ENCODE assay signal across 6 cellular contexts in the genomic region with DNA sequence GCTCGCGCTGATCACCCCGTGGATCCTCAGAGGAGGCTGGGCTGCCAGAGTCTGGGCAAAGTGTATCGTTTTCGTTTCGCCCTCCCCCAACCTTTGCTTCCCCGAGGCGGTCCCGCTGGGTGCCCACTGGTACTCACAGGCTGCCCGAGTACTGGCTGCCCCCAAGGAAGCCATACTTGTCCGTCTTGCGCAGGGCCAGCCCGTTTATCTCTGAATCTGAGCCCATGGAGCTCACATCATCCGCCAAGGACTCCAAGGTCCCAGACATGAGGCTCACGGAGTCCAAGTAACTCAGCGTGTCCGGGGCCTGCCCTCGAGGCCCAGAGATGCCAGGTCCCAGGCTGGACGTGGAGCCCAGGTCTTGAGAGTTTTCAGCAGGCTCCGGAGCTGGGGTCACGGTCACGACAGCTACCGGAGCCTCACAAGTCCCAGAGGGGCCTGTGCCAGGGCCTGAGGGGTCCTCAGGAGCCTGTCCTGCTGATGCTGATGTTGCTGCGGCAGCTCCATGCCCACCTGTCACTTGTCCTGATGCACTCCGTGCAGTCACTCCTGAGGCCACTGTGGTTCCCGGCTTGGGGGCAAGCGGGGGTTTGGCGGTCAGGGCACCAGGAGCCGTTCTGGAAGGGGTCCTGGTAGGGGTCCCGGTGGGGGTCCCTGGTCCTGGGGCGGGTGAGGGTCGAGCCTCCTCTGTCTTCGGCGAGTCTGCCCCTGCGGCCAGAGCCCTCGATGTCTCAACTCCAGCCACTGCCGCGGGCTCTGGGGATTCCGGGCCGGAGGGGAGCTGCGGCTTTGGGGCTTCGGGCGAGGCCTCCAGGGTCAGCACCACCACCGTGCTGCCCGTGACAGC. TPM values are rescaled to one million over a fixed set of nuclear protein-coding genes. Genes with fewer than 3 reads are reported as not detected.
A peak's percentile ranks its signal among the peaks of the same experiment; 100 is the strongest.
DNase-seq lines count a peak whose midpoint lies in the region; ATAC-seq, FAIRE-seq and TF ChIP-seq lines count a peak whose summit lies in the region.

No MANE protein-coding gene starts in this region.

- no peaks in the 10 kb centered on the region for H3K27me3 Mint-ChIP-seq in Caco-2 (ENCODE audit: insufficient read depth, unreplicated experiment)
- H3K27me3 Mint-ChIP-seq in activated CD8-positive, alpha-beta T cell treated with anti-CD3 and anti-CD28 coated beads for 36 hours = no peaks in the 10 kb centered on the region

- TF ChIP-seq CTCF in Caco-2 (IDR thresholded peaks at IDR 0.05; ENCODE audit: insufficient read depth in 1 of 2, low read depth in 1 of 2, low read length in 1 of 2, severe bottlenecking in 1 of 2, unreplicated experiment in 1 of 2) = no peak
- no peak for TF ChIP-seq CTCF in activated CD8-positive, alpha-beta T cell treated with anti-CD3 and anti-CD28 coated beads for 36 hours (IDR thresholded peaks at IDR 0.05)

- no peak for FAIRE-seq in HTR-8/SVneo (lab: Jason Lieb, UNC)

- no TSS peak for BruUV-seq in Caco-2 (replicated peaks; lab: Mats Ljungman, UMichigan)

- no peaks in the 10 kb centered on the region for H3K9me3 Mint-ChIP-seq in Caco-2 (ENCODE audit: unreplicated experiment)
- H3K9me3 Mint-ChIP-seq in activated CD8-positive, alpha-beta T cell treated with anti-CD3 and anti-CD28 coated beads for 36 hours = no peaks in the 10 kb centered on the region

- H3K4me3 Mint-ChIP-seq in Caco-2 (ENCODE audit: unreplicated experiment) = peak overlapping the region; percentile 72
- H3K4me3 Mint-ChIP-seq in activated CD8-positive, alpha-beta T cell treated with anti-CD3 and anti-CD28 coated beads for 36 hours = peak overlapping the region; percentile 95

- peak overlapping the region; percentile 62 for H3K27ac Mint-ChIP-seq in Caco-2 (ENCODE audit: unreplicated experiment)
- H3K27ac Mint-ChIP-seq in activated CD8-positive, alpha-beta T cell treated with anti-CD3 and anti-CD28 coated beads for 36 hours = peak overlapping the region; percentile 86

- POLR2A ChIA-PET in Caco-2 (lab: Charles Lee) = interaction anchor here (1.2 kb wide), 1 partner anchor 12 kb away, joined by 4 read pairs; no protein-coding TSS in a partner anchor
- POLR2A ChIA-PET in activated CD8-positive, alpha-beta T cell treated with anti-CD3 and anti-CD28 coated beads for 36 hours (lab: Charles Lee) = interaction anchor here (1.0 to 8.0 kb wide), 5 partner anchors 12 to 46 kb away, joined by 3 to 73 read pairs (median 6); a partner anchor contains a TSS

- H3K27me3 ChIP-seq in Caco-2 (replicated peaks; ENCODE audit: control insufficient read depth, insufficient read depth, low read length) = no peaks in the 10 kb centered on the region

- DNase-seq in Caco-2 = no peak
- DNase-seq in activated CD8-positive, alpha-beta T cell treated with anti-CD3 and anti-CD28 coated beads for 36 hours = peak; percentile 30
- DNase-seq in left kidney (ENCODE audit: low read depth, low spot score) = peak; percentile 29
- no peak for DNase-seq in DMS114 treated with DMSO at 0.1 percent for 48 hours (lab: John Stamatoyannopoulos, UW; ENCODE audit: unreplicated experiment)
- DNase-seq in HTR-8/SVneo (ENCODE audit: insufficient read length, low spot score) = no peak

- peaks cover 31% of the 10 kb centered on the region for H3K36me3 Mint-ChIP-seq in Caco-2 (ENCODE audit: insufficient read depth, unreplicated experiment)
- H3K36me3 Mint-ChIP-seq in activated CD8-positive, alpha-beta T cell treated with anti-CD3 and anti-CD28 coated beads for 36 hours (ENCODE audit: low read depth) = peaks cover 38% of the 10 kb centered on the region

- peak overlapping the region; percentile 63 for H3K4me3 ChIP-seq in Caco-2 (ENCODE audit: low read depth, low read length)

- H3K4me1 ChIP-seq in Caco-2 = peaks cover 19% of the 10 kb centered on the region

- CTCF ChIA-PET in Caco-2 (lab: Charles Lee) = interaction anchor here (0.7 to 2.2 kb wide), 5 partner anchors 14 to 61 kb away, joined by 3 to 13 read pairs (median 5); a partner anchor contains a TSS
- CTCF ChIA-PET in activated CD8-positive, alpha-beta T cell treated with anti-CD3 and anti-CD28 coated beads for 36 hours (lab: Charles Lee) = interaction anchor here (1.2 to 1.6 kb wide), 3 partner anchors 11 to 40 kb away, joined by 3 to 7 read pairs (median 6); no protein-coding TSS in a partner anchor

- intact Hi-C loops in Caco-2 (cut with micrococcal nuclease; ENCODE audit: unreplicated experiment) = no loop called here
- intact Hi-C loops in activated CD8-positive, alpha-beta T cell treated with anti-CD3 and anti-CD28 coated beads for 36 hours (cut with micrococcal nuclease) = no loop called here

- H3K36me3 ChIP-seq in Caco-2 (ENCODE audit: control insufficient read depth, insufficient read depth, low read length) = no peaks in the 10 kb centered on the region

- no peaks in the 10 kb centered on the region for H3K9me3 ChIP-seq in Caco-2

- peaks cover 33% of the 10 kb centered on the region for H3K4me1 Mint-ChIP-seq in Caco-2 (ENCODE audit: low read depth, unreplicated experiment)
- H3K4me1 Mint-ChIP-seq in activated CD8-positive, alpha-beta T cell treated with anti-CD3 and anti-CD28 coated beads for 36 hours (ENCODE audit: low read depth) = peaks cover 33% of the 10 kb centered on the region

- ATAC-seq in activated CD8-positive, alpha-beta T cell treated with anti-CD3 and anti-CD28 coated beads for 36 hours = no peak
- ATAC-seq in GM21576 (IDR thresholded peaks at IDR 0.05; ENCODE audit: unreplicated experiment) = no peak

RNA-seq across cellular contexts. Expression of a gene that starts 1.0 kb away (rescaled TPM):
- total RNA-seq in Caco-2 (2022) = 36.9 and 40.5 TPM in 2 replicates
- total RNA-seq in activated CD8-positive, alpha-beta T cell treated with anti-CD3 and anti-CD28 coated beads for 36 hours = 10 to 100 TPM; 39.7 to 41.3 TPM

RNA-seq across cellular contexts. Expression of a gene that starts 5.3 kb away (rescaled TPM):
- 2.7 and 2.9 TPM in 2 replicates for total RNA-seq in Caco-2 (2022)
- total RNA-seq in activated CD8-positive, alpha-beta T cell treated with anti-CD3 and anti-CD28 coated beads for 36 hours = 1 to 10 TPM in 1 of 2 experiments, under 1 TPM in 1; 0.87 to 1.2 TPM

RNA-seq across cellular contexts. Expression of a gene that starts 13.0 kb away (rescaled TPM):
- total RNA-seq in Caco-2 (2022) = 0.21 and 0.34 TPM in 2 replicates
- 100 to 1,000 TPM; 163 to 169 TPM for total RNA-seq in activated CD8-positive, alpha-beta T cell treated with anti-CD3 and anti-CD28 coated beads for 36 hours

RNA-seq across cellular contexts. Expression of a gene that starts 14.2 kb away (rescaled TPM):
- 50.1 and 51.8 TPM in 2 replicates for total RNA-seq in Caco-2 (2022)
- 10 to 100 TPM; 43.8 to 44.5 TPM for total RNA-seq in activated CD8-positive, alpha-beta T cell treated with anti-CD3 and anti-CD28 coated beads for 36 hours

RNA-seq across cellular contexts. Expression of a gene that starts 25.9 kb away (rescaled TPM):
- 12.8 and 13.4 TPM in 2 replicates for total RNA-seq in Caco-2 (2022)
- 10 to 100 TPM; 10.4 to 10.9 TPM for total RNA-seq in activated CD8-positive, alpha-beta T cell treated with anti-CD3 and anti-CD28 coated beads for 36 hours

Comparison
In these comparisons a context has a peak if more than half of its experiments do, and no peak if none do; other contexts are left out.
1. DNase-seq: peak in activated CD8-positive, alpha-beta T cell treated with anti-CD3 and anti-CD28 coated beads for 36 hours (single experiment) and left kidney (single experiment); none in Caco-2 (0 of 2), DMS114 treated with DMSO at 0.1 percent for 48 hours (single experiment) and HTR-8/SVneo (single experiment).
2. RNA of a gene that starts 13.0 kb away (total RNA-seq): 163 to 169 TPM in activated CD8-positive, alpha-beta T cell treated with anti-CD3 and anti-CD28 coated beads for 36 hours; 0.21 to 0.34 TPM in Caco-2; every median in the first group is over 100 times any median in the second.